Comparison of ENCODE assay signal across 18 cellular contexts in the genomic region with DNA sequence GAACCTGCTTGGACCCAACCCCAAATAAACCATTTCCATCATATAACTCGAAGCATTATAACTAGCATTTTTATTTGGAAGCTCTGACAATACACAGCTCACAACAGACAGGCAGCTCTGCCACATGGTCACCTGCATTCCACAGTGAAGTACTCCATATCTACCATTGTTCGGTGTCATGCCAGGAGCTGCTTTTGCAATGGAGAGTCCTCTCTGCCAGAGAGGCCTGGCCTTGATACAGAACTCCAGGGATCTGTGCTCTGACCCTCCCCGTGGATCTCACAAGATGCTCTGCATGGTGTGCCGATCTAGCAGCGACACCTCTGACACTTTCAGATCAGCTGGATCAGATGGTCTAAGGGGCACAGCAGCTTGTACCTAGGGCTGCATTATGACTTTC.
DNase-seq lines count a peak whose midpoint lies in the region; ATAC-seq, FAIRE-seq and TF ChIP-seq lines count a peak whose summit lies in the region.
"Had no signal": no experiment of that assay in that cellular context is flagged by ENCODE, and none has a peak within 500 bp of the region (broad histone marks: within the 10 kb centered on the region; RNA-seq: fewer than 3 reads in every experiment).

No MANE protein-coding gene starts in this region.

- H3K36me3 ChIP-seq in heart right ventricle (no peaks in the 10 kb centered on the region), bronchial epithelial cell (ENCODE audit: control insufficient read depth, insufficient read depth, low read length) (no peaks in the 10 kb centered on the region), left lung (no peaks in the 10 kb centered on the region)

- peak in 1 of 2 donors; percentile 20 for DNase-seq in heart right ventricle
- no peak for DNase-seq in left cardiac atrium
- no peak for DNase-seq in bronchial epithelial cell (ENCODE audit: low read depth)
- DNase-seq in left lung, result no peak
- DNase-seq in activated T-cell treated with anti-CD3 and anti-CD28 coated beads for 4 hours, result no peak
- no peak for DNase-seq in SHP77 treated with DMSO at 0.1 percent for 48 hours (lab: John Stamatoyannopoulos, UW)
- DNase-seq in NCI-H2029 (lab: John Stamatoyannopoulos, UW), result no peak
- DNase-seq: AML-193; CD4-positive, alpha-beta T cell; DMS153; DMS79; GDM1; HCEC 1CT had no signal

- WGBS in heart right ventricle, 2 donors, result 45 to 46% methylated on average over 5 of the region's 5 CpGs

- intact Hi-C loops in heart right ventricle (cut with DNase I) (no loop called here), left cardiac atrium (cut with DNase I) (no loop called here), left lung (cut with DNase I) (no loop called here)

- no peak overlapping the region for H3K4me3 ChIP-seq in heart right ventricle
- H3K4me3 ChIP-seq in bronchial epithelial cell (ENCODE audit: low read depth, low read length), result no peak overlapping the region
- H3K4me3 ChIP-seq in left lung, result no peak overlapping the region
- H3K4me3 ChIP-seq: A549, GM23338 had no signal

- ATAC-seq in heart right ventricle, result peak in 6 of 8 donors; percentile 69 to 94 (median 84)
- no peak for ATAC-seq in left cardiac atrium
- ATAC-seq in left lung, result peak; percentile 58
- ATAC-seq: A549, GM23338 had no signal

- peak; percentile 75 for FAIRE-seq in bronchial epithelial cell (lab: Jason Lieb, UNC)
- FAIRE-seq: A549, H54 had no signal

- H3K9me3 ChIP-seq in heart right ventricle, result peaks cover 0 to 6% (median 1%) of the 10 kb centered on the region in 11 donors
- no peaks in the 10 kb centered on the region for H3K9me3 ChIP-seq in left lung
- H3K9me3 ChIP-seq: A549 had no signal

- no peak overlapping the region for H3K27ac ChIP-seq in heart right ventricle
- H3K27ac ChIP-seq in left lung, result no peak overlapping the region
- H3K27ac ChIP-seq: A549, C4-2B, HL-60 had no signal

- peaks cover 0 to 9% (median 0%) of the 10 kb centered on the region in 9 donors for H3K4me1 ChIP-seq in heart right ventricle
- peaks cover 0 to 17% of the 10 kb centered on the region in 2 donors for H3K4me1 ChIP-seq in left lung
- H3K4me1 ChIP-seq: A549 had no signal

- H3K27me3 ChIP-seq in heart right ventricle (no peaks in the 10 kb centered on the region), bronchial epithelial cell (ENCODE audit: control insufficient read depth, insufficient read depth, low read length) (no peaks in the 10 kb centered on the region), left lung (peaks cover 0 to 7% of the 10 kb centered on the region in 2 donors)

- no peak for TF ChIP-seq CTCF in heart right ventricle (IDR thresholded peaks at IDR 0.05)
- TF ChIP-seq CTCF in bronchial epithelial cell (IDR thresholded peaks at IDR 0.05; ENCODE audit: insufficient read depth, low read length, severe bottlenecking), result no peak
- no peak for TF ChIP-seq CTCF in left lung (IDR thresholded peaks at IDR 0.05)

Comparison
In these comparisons a context has a peak if more than half of its experiments do, and no peak if none do; other contexts are left out.
1. ATAC-seq: peak in heart right ventricle (6 of 8) and left lung (single experiment); none in left cardiac atrium (0 of 2).